Comparison of ENCODE assay signal across 1 cellular context in the genomic region with DNA sequence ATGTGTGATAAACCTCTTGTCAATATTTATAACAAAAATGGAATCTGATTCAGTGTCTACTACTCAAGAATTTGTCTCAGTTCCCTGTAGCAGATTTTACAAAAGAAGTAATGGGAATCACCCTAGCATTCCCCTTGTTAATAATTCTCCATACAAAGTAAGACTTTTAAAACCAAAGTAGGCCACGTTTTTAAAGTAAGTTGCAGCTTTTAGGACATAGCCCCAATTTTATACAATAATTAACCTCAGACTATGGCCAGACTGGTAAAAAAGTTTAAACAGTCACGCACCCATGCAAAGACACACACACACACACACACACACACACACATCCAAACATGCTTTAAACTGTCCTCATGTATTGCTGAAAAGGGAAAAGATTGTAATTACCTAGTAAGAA.
TF ChIP-seq lines count a peak whose summit lies in the region.

No MANE protein-coding gene starts in this region.

TF ChIP-seq in GM12878, 131 proteins besides CTCF, POLR2A, EP300 and RAD21 (continued from another document and continues in another):
- TF ChIP-seq, protein P1, sequence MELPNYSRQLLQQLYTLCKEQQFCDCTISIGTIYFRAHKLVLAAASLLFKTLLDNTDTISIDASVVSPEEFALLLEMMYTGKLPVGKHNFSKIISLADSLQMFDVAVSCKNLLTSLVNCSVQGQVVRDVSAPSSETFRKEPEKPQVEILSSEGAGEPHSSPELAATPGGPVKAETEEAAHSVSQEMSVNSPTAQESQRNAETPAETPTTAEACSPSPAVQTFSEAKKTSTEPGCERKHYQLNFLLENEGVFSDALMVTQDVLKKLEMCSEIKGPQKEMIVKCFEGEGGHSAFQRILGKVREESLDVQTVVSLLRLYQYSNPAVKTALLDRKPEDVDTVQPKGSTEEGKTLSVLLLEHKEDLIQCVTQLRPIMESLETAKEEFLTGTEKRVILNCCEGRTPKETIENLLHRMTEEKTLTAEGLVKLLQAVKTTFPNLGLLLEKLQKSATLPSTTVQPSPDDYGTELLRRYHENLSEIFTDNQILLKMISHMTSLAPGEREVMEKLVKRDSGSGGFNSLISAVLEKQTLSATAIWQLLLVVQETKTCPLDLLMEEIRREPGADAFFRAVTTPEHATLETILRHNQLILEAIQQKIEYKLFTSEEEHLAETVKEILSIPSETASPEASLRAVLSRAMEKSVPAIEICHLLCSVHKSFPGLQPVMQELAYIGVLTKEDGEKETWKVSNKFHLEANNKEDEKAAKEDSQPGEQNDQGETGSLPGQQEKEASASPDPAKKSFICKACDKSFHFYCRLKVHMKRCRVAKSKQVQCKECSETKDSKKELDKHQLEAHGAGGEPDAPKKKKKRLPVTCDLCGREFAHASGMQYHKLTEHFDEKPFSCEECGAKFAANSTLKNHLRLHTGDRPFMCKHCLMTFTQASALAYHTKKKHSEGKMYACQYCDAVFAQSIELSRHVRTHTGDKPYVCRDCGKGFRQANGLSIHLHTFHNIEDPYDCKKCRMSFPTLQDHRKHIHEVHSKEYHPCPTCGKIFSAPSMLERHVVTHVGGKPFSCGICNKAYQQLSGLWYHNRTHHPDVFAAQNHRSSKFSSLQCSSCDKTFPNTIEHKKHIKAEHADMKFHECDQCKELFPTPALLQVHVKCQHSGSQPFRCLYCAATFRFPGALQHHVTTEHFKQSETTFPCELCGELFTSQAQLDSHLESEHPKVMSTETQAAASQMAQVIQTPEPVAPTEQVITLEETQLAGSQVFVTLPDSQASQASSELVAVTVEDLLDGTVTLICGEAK (IDR thresholded peaks at IDR 0.05; ENCODE audit: borderline replicate concordance): no peak
- TF ChIP-seq SPI1 (IDR thresholded peaks at IDR 0.05; ENCODE audit: borderline replicate concordance, insufficient read depth, low read depth, low read length): no peak
- no peak for TF ChIP-seq SREBF2 (IDR thresholded peaks at IDR 0.05; ENCODE audit: low read length)
- TF ChIP-seq, protein P2, sequence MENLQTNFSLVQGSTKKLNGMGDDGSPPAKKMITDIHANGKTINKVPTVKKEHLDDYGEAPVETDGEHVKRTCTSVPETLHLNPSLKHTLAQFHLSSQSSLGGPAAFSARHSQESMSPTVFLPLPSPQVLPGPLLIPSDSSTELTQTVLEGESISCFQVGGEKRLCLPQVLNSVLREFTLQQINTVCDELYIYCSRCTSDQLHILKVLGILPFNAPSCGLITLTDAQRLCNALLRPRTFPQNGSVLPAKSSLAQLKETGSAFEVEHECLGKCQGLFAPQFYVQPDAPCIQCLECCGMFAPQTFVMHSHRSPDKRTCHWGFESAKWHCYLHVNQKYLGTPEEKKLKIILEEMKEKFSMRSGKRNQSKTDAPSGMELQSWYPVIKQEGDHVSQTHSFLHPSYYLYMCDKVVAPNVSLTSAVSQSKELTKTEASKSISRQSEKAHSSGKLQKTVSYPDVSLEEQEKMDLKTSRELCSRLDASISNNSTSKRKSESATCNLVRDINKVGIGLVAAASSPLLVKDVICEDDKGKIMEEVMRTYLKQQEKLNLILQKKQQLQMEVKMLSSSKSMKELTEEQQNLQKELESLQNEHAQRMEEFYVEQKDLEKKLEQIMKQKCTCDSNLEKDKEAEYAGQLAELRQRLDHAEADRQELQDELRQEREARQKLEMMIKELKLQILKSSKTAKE (IDR thresholded peaks at IDR 0.05; ENCODE audit: low read depth, poor library complexity, severe bottlenecking): peak; percentile 81
- TF ChIP-seq NR2C2 (IDR thresholded peaks at IDR 0.05; ENCODE audit: borderline replicate concordance, control insufficient read depth, insufficient read length, low read depth): no peak
- TF ChIP-seq CREB1 (IDR thresholded peaks at IDR 0.05; ENCODE audit: low read depth): no peak
- no peak for TF ChIP-seq FOXM1 (IDR thresholded peaks at IDR 0.05; ENCODE audit: low read depth, low read length)
- TF ChIP-seq BHLHE40 (IDR thresholded peaks at IDR 0.05; ENCODE audit: borderline replicate concordance in 1 of 2, low read depth in 2 of 2, low read length in 1 of 2): peak; percentile 35 to 50; a peak in 1 of 4 replicates
- TF ChIP-seq PAX8 (IDR thresholded peaks at IDR 0.05): no peak
- TF ChIP-seq, protein P3, sequence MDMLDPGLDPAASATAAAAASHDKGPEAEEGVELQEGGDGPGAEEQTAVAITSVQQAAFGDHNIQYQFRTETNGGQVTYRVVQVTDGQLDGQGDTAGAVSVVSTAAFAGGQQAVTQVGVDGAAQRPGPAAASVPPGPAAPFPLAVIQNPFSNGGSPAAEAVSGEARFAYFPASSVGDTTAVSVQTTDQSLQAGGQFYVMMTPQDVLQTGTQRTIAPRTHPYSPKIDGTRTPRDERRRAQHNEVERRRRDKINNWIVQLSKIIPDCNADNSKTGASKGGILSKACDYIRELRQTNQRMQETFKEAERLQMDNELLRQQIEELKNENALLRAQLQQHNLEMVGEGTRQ (IDR thresholded peaks at IDR 0.05; ENCODE audit: borderline replicate concordance, low read depth, low read length): no peak
- TF ChIP-seq EED (IDR thresholded peaks at IDR 0.05; ENCODE audit: low read depth): no peak
- no peak for TF ChIP-seq TCF3 (IDR thresholded peaks at IDR 0.05; ENCODE audit: borderline replicate concordance, insufficient read depth, low read depth, low read length)
- TF ChIP-seq CHD1 (IDR thresholded peaks at IDR 0.05; ENCODE audit: low read depth, low read length): no peak
- no peak for TF ChIP-seq STAT1 (conservative IDR thresholded peaks at IDR 0.05)
- TF ChIP-seq MTA2 (IDR thresholded peaks at IDR 0.05; ENCODE audit: low read depth): peak; percentile 87
- TF ChIP-seq TBL1XR1 (IDR thresholded peaks at IDR 0.05; ENCODE audit: low read depth, low read length): no peak
- no peak for TF ChIP-seq POU2F2 (IDR thresholded peaks at IDR 0.05; ENCODE audit: borderline replicate concordance, low read depth, low read length)
- no peak for TF ChIP-seq SMAD5 (IDR thresholded peaks at IDR 0.05; ENCODE audit: low read depth)
- no peak for TF ChIP-seq ASH2L (IDR thresholded peaks at IDR 0.05; ENCODE audit: borderline replicate concordance, low read depth)
- TF ChIP-seq, protein P4, sequence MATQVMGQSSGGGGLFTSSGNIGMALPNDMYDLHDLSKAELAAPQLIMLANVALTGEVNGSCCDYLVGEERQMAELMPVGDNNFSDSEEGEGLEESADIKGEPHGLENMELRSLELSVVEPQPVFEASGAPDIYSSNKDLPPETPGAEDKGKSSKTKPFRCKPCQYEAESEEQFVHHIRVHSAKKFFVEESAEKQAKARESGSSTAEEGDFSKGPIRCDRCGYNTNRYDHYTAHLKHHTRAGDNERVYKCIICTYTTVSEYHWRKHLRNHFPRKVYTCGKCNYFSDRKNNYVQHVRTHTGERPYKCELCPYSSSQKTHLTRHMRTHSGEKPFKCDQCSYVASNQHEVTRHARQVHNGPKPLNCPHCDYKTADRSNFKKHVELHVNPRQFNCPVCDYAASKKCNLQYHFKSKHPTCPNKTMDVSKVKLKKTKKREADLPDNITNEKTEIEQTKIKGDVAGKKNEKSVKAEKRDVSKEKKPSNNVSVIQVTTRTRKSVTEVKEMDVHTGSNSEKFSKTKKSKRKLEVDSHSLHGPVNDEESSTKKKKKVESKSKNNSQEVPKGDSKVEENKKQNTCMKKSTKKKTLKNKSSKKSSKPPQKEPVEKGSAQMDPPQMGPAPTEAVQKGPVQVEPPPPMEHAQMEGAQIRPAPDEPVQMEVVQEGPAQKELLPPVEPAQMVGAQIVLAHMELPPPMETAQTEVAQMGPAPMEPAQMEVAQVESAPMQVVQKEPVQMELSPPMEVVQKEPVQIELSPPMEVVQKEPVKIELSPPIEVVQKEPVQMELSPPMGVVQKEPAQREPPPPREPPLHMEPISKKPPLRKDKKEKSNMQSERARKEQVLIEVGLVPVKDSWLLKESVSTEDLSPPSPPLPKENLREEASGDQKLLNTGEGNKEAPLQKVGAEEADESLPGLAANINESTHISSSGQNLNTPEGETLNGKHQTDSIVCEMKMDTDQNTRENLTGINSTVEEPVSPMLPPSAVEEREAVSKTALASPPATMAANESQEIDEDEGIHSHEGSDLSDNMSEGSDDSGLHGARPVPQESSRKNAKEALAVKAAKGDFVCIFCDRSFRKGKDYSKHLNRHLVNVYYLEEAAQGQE (IDR thresholded peaks at IDR 0.05; ENCODE audit: low read depth, low read length): no peak
- no peak for TF ChIP-seq NFYA (IDR thresholded peaks at IDR 0.05; ENCODE audit: borderline replicate concordance, low read depth, low read length)
- TF ChIP-seq SMC3 (IDR thresholded peaks at IDR 0.05; ENCODE audit: borderline replicate concordance, low read length): no peak
- no peak for TF ChIP-seq IRF4 (IDR thresholded peaks at IDR 0.05; ENCODE audit: low read depth, low read length)
- TF ChIP-seq POLR2AphosphoS2 (IDR thresholded peaks at IDR 0.05; ENCODE audit: low read depth, low read length): no peak
- TF ChIP-seq, protein P5, sequence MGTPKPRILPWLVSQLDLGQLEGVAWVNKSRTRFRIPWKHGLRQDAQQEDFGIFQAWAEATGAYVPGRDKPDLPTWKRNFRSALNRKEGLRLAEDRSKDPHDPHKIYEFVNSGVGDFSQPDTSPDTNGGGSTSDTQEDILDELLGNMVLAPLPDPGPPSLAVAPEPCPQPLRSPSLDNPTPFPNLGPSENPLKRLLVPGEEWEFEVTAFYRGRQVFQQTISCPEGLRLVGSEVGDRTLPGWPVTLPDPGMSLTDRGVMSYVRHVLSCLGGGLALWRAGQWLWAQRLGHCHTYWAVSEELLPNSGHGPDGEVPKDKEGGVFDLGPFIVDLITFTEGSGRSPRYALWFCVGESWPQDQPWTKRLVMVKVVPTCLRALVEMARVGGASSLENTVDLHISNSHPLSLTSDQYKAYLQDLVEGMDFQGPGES (IDR thresholded peaks at IDR 0.05): no peak
- no peak for TF ChIP-seq ZSCAN29 (IDR thresholded peaks at IDR 0.05)
- no peak for TF ChIP-seq SP1 (IDR thresholded peaks at IDR 0.05; ENCODE audit: low read depth, low read length)
- TF ChIP-seq POLR2AphosphoS5 (IDR thresholded peaks at IDR 0.05; ENCODE audit: low read length): no peak
- TF ChIP-seq, protein P6, sequence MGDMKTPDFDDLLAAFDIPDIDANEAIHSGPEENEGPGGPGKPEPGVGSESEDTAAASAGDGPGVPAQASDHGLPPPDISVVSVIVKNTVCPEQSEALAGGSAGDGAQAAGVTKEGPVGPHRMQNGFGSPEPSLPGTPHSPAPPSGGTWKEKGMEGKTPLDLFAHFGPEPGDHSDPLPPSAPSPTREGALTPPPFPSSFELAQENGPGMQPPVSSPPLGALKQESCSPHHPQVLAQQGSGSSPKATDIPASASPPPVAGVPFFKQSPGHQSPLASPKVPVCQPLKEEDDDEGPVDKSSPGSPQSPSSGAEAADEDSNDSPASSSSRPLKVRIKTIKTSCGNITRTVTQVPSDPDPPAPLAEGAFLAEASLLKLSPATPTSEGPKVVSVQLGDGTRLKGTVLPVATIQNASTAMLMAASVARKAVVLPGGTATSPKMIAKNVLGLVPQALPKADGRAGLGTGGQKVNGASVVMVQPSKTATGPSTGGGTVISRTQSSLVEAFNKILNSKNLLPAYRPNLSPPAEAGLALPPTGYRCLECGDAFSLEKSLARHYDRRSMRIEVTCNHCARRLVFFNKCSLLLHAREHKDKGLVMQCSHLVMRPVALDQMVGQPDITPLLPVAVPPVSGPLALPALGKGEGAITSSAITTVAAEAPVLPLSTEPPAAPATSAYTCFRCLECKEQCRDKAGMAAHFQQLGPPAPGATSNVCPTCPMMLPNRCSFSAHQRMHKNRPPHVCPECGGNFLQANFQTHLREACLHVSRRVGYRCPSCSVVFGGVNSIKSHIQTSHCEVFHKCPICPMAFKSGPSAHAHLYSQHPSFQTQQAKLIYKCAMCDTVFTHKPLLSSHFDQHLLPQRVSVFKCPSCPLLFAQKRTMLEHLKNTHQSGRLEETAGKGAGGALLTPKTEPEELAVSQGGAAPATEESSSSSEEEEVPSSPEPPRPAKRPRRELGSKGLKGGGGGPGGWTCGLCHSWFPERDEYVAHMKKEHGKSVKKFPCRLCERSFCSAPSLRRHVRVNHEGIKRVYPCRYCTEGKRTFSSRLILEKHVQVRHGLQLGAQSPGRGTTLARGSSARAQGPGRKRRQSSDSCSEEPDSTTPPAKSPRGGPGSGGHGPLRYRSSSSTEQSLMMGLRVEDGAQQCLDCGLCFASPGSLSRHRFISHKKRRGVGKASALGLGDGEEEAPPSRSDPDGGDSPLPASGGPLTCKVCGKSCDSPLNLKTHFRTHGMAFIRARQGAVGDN (IDR thresholded peaks at IDR 0.05): no peak
- TF ChIP-seq RELA (IDR thresholded peaks at IDR 0.05; ENCODE audit: borderline replicate concordance, partially characterized antibody): peak; percentile 30
- no peak for TF ChIP-seq RFX5 (IDR thresholded peaks at IDR 0.05; ENCODE audit: low read depth, low read length)
- no peak for TF ChIP-seq MEF2A (IDR thresholded peaks at IDR 0.05; ENCODE audit: insufficient read depth, low read depth, low read length)
- no peak for TF ChIP-seq MTA3 (IDR thresholded peaks at IDR 0.05; ENCODE audit: borderline replicate concordance, low read length)
- TF ChIP-seq, protein P7, sequence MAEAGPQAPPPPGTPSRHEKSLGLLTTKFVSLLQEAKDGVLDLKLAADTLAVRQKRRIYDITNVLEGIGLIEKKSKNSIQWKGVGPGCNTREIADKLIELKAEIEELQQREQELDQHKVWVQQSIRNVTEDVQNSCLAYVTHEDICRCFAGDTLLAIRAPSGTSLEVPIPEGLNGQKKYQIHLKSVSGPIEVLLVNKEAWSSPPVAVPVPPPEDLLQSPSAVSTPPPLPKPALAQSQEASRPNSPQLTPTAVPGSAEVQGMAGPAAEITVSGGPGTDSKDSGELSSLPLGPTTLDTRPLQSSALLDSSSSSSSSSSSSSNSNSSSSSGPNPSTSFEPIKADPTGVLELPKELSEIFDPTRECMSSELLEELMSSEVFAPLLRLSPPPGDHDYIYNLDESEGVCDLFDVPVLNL (IDR thresholded peaks at IDR 0.05; ENCODE audit: low read depth, low read length): no peak
- TF ChIP-seq, protein P8, sequence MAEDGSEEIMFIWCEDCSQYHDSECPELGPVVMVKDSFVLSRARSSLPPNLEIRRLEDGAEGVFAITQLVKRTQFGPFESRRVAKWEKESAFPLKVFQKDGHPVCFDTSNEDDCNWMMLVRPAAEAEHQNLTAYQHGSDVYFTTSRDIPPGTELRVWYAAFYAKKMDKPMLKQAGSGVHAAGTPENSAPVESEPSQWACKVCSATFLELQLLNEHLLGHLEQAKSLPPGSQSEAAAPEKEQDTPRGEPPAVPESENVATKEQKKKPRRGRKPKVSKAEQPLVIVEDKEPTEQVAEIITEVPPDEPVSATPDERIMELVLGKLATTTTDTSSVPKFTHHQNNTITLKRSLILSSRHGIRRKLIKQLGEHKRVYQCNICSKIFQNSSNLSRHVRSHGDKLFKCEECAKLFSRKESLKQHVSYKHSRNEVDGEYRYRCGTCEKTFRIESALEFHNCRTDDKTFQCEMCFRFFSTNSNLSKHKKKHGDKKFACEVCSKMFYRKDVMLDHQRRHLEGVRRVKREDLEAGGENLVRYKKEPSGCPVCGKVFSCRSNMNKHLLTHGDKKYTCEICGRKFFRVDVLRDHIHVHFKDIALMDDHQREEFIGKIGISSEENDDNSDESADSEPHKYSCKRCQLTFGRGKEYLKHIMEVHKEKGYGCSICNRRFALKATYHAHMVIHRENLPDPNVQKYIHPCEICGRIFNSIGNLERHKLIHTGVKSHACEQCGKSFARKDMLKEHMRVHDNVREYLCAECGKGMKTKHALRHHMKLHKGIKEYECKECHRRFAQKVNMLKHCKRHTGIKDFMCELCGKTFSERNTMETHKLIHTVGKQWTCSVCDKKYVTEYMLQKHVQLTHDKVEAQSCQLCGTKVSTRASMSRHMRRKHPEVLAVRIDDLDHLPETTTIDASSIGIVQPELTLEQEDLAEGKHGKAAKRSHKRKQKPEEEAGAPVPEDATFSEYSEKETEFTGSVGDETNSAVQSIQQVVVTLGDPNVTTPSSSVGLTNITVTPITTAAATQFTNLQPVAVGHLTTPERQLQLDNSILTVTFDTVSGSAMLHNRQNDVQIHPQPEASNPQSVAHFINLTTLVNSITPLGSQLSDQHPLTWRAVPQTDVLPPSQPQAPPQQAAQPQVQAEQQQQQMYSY (CRISPR knock-in tag; IDR thresholded peaks at IDR 0.05): no peak
